Comparison of ENCODE assay signal across 10 cellular contexts in genomic region chr18:49811151-49811938, GRCh38. TPM values are rescaled to one million over a fixed set of nuclear protein-coding genes. Genes with fewer than 3 reads are reported as not detected.
DNase-seq lines count a peak whose midpoint lies in the region; ATAC-seq and TF ChIP-seq lines count a peak whose summit lies in the region.
"Had no signal": no experiment of that assay in that cellular context is flagged by ENCODE, and none has a peak within 500 bp of the region (broad histone marks: within the 10 kb centered on the region; RNA-seq: fewer than 3 reads in every experiment).

No MANE protein-coding gene starts in this region.

- POLR2A ChIA-PET in HEK293T (lab: Yijun Ruan, JAX) = interaction anchor here (1.3 kb wide), 1 partner anchor 10 kb away, joined by 5 read pairs; no protein-coding TSS in a partner anchor

- H3K4me3 ChIP-seq in epithelial cell of proximal tubule (ENCODE audit: low read depth, low read length) = peak overlapping the region; percentile 29

- H3K27ac Mint-ChIP-seq in progenitor cell of endocrine pancreas = peak overlapping the region; percentile 73

- no peak for TF ChIP-seq CTCF in epithelial cell of proximal tubule (conservative IDR thresholded peaks at IDR 0.05; ENCODE audit: low read depth, low read length)
- TF ChIP-seq CTCF in progenitor cell of endocrine pancreas (IDR thresholded peaks at IDR 0.05; ENCODE audit: unreplicated experiment) = no peak

- H3K36me3 Mint-ChIP-seq in progenitor cell of endocrine pancreas (ENCODE audit: insufficient read depth) = peaks cover 26% of the 10 kb centered on the region

- peaks cover 23% of the 10 kb centered on the region for H3K4me1 Mint-ChIP-seq in progenitor cell of endocrine pancreas (ENCODE audit: low read depth)

- CTCF ChIA-PET in HEK293T (lab: Yijun Ruan, JAX) = interaction anchor here (0.6 kb wide), 1 partner anchor 300 kb away, joined by 5 read pairs; no protein-coding TSS in a partner anchor

- DNase-seq in DMS53 (lab: John Stamatoyannopoulos, UW) (peak; percentile 30), DMS53 treated with DMSO at 0.1 percent for 48 hours (lab: John Stamatoyannopoulos, UW; ENCODE audit: unreplicated experiment) (no peak), NCI-H69 (lab: John Stamatoyannopoulos, UW) (peak; percentile 46), epithelial cell of proximal tubule (ENCODE audit: low read depth) (no peak), progenitor cell of endocrine pancreas (ENCODE audit: low spot score, unreplicated experiment) (no peak), glomerular visceral epithelial cell (ENCODE audit: extremely low spot score) (no peak), HEK293T (ENCODE audit: extremely low spot score) (no peak)
- DNase-seq: NCI-H1436 treated with DMSO at 0.1 percent for 48 hours, upper lobe of left lung had no signal

- H3K9me3 Mint-ChIP-seq in progenitor cell of endocrine pancreas (ENCODE audit: low read depth) = peaks cover 18% of the 10 kb centered on the region

- H3K4me3 Mint-ChIP-seq in progenitor cell of endocrine pancreas (ENCODE audit: low read depth) = peak overlapping the region; percentile 31

- no peaks in the 10 kb centered on the region for H3K27me3 Mint-ChIP-seq in progenitor cell of endocrine pancreas

- ATAC-seq in GM18907 (IDR thresholded peaks at IDR 0.05; ENCODE audit: unreplicated experiment) = no peak

TF ChIP-seq in HEK293T, 16 proteins besides CTCF, POLR2A, EP300 and RAD21:
- TF ChIP-seq FOXA1 (IDR thresholded peaks at IDR 0.05) = no peak
- TF ChIP-seq SP1 (IDR thresholded peaks at IDR 0.05) = no peak
- no peak for TF ChIP-seq ELF4 (IDR thresholded peaks at IDR 0.05)
- TF ChIP-seq CTBP1 (IDR thresholded peaks at IDR 0.05; ENCODE audit: borderline replicate concordance) = no peak
- no peak for TF ChIP-seq HDGF (IDR thresholded peaks at IDR 0.05; ENCODE audit: borderline replicate concordance)
- no peak for TF ChIP-seq FOXK2 (IDR thresholded peaks at IDR 0.05)
- TF ChIP-seq SUZ12 (IDR thresholded peaks at IDR 0.05) = no peak
- no peak for TF ChIP-seq TARDBP (IDR thresholded peaks at IDR 0.05)
- no peak for TF ChIP-seq FOXM1 (IDR thresholded peaks at IDR 0.05; ENCODE audit: borderline replicate concordance)
- TF ChIP-seq L3MBTL2 (conservative IDR thresholded peaks at IDR 0.05) = no peak
- TF ChIP-seq ARNT (IDR thresholded peaks at IDR 0.05) = no peak
- no peak for TF ChIP-seq ZNF384 (IDR thresholded peaks at IDR 0.05)
- no peak for TF ChIP-seq PKNOX1 (IDR thresholded peaks at IDR 0.05)
- TF ChIP-seq BHLHE40 (IDR thresholded peaks at IDR 0.05; ENCODE audit: borderline replicate concordance) = no peak
- TF ChIP-seq NFRKB (IDR thresholded peaks at IDR 0.05) = no peak
- TF ChIP-seq LEF1 (IDR thresholded peaks at IDR 0.05; ENCODE audit: borderline replicate concordance) = no peak

RNA-seq across cellular contexts. Expression of gene ACAA2, which starts 2.0 kb away (rescaled TPM):
- total RNA-seq in epithelial cell of proximal tubule (92.3 and 93.8 TPM in 2 replicates), progenitor cell of endocrine pancreas (100 and 106 TPM in 2 replicates)

Comparison
In these comparisons a context has a peak if more than half of its experiments do, and no peak if none do; other contexts are left out.
1. DNase-seq: peak in DMS53 (single experiment) and NCI-H69 (single experiment); none in DMS53 treated with DMSO at 0.1 percent for 48 hours (single experiment), epithelial cell of proximal tubule (single experiment), progenitor cell of endocrine pancreas (single experiment), glomerular visceral epithelial cell (single experiment) and HEK293T (single experiment).